In genomic region chr1:22673486-22674409, GRCh38 we compare ENCODE assay signal across 8 cellular contexts. TPM values are rescaled to one million over a fixed set of nuclear protein-coding genes. Genes with fewer than 3 reads are reported as not detected.
DNase-seq lines count a peak whose midpoint lies in the region; ATAC-seq and TF ChIP-seq lines count a peak whose summit lies in the region.

No MANE protein-coding gene starts in this region.

- H3K27me3 ChIP-seq in uterus, result no peaks in the 10 kb centered on the region

- peak; percentile 18 for DNase-seq in CMK (ENCODE audit: low read depth)
- DNase-seq in GM13977 (ENCODE audit: low spot score), result peak; percentile 67
- DNase-seq in NCI-H446 treated with DMSO at 0.1 percent for 48 hours (lab: John Stamatoyannopoulos, UW), result peak; percentile 15
- peak; percentile 48 to 66 for DNase-seq in T47D (ENCODE audit: low read depth in 1 of 2, low spot score in 1 of 2)
- DNase-seq in left lobe of liver (ENCODE audit: low spot score), result peak; percentile 59
- DNase-seq in stimulated activated naive CD8-positive, alpha-beta T cell treated with anti-CD3 and anti-CD28 coated beads, Interleukin-15, Interleukin-2, amounts not matched to agents 100 U/mL and 50 U/mL, for 24 hours, result peak; percentile 32
- no peak for DNase-seq in uterus
- DNase-seq in mesenteric fat pad (ENCODE audit: low spot score), result no peak

- no peaks in the 10 kb centered on the region for H3K9me3 ChIP-seq in uterus

- peak; percentile 90 for ATAC-seq in left lobe of liver
- peak; percentile 71 for ATAC-seq in stimulated activated naive CD8-positive, alpha-beta T cell treated with anti-CD3 and anti-CD28 coated beads, Interleukin-15, Interleukin-2, amounts not matched to agents 100 U/mL and 50 U/mL, for 24 hours

- in situ Hi-C loops in GM13977 (cut with MboI; ENCODE audit: low pct_unique_long_range_greater_than_20kb, low sequenced_read_pairs, unreplicated experiment) (no loop called here), T47D (cut with HindIII; ENCODE audit: low pct_unique_long_range_greater_than_20kb, low sequenced_read_pairs) (no loop called here)

- TF ChIP-seq POLR2A in uterus (IDR thresholded peaks at IDR 0.05), result no peak

- no peaks in the 10 kb centered on the region for H3K4me1 ChIP-seq in uterus

- no peak overlapping the region for H3K27ac ChIP-seq in uterus

- H3K36me3 ChIP-seq in uterus, result no peaks in the 10 kb centered on the region

- intact Hi-C loops in uterus (cut with DNase I; ENCODE audit: low total_unique reads), result no loop called here

- peak; percentile 67 for TF ChIP-seq CTCF in GM13977 (IDR thresholded peaks at IDR 0.05; ENCODE audit: extremely low read depth, insufficient read depth, missing control alignments)
- TF ChIP-seq CTCF in uterus (IDR thresholded peaks at IDR 0.05), result peak in 2 of 4 experiments; percentile 19 to 34

- no peak overlapping the region for H3K4me3 ChIP-seq in uterus

RNA-seq across cellular contexts. Expression of gene C1QB, which starts 20.7 kb away (rescaled TPM):
- total RNA-seq in left lobe of liver, result 79.0 TPM
- 100 to 1,000 TPM in 1 of 4 donors, 10 to 100 TPM in 3; 22.3 to 183 (median 32.0) TPM for total RNA-seq in uterus
- 531 TPM for total RNA-seq in mesenteric fat pad

RNA-seq across cellular contexts. Expression of gene C1QC, which starts 30.3 kb away (rescaled TPM):
- total RNA-seq in left lobe of liver (76.0 TPM), uterus (100 to 1,000 TPM in 1 of 4 donors, 10 to 100 TPM in 2, 1 to 10 TPM in 1; 8.2 to 120 (median 28.1) TPM), mesenteric fat pad (491 TPM)

RNA-seq across cellular contexts. Expression of gene EPHB2, which starts 36.9 kb away (rescaled TPM):
- 0.38 TPM for total RNA-seq in left lobe of liver
- total RNA-seq in uterus, result 10 to 100 TPM in 1 of 4 donors, 1 to 10 TPM in 2, under 1 TPM in 1; under 0.01 to 49.6 (median 2.2) TPM
- total RNA-seq in mesenteric fat pad, result 5.7 TPM

RNA-seq across cellular contexts. Expression of gene C1QA, which starts 37.3 kb away (rescaled TPM):
- 65.3 TPM for total RNA-seq in left lobe of liver
- total RNA-seq in uterus, result 100 to 1,000 TPM in 1 of 4 donors, 10 to 100 TPM in 3; 33.1 to 114 (median 40.0) TPM
- total RNA-seq in mesenteric fat pad, result 347 TPM

Comparison
In these comparisons a context has a peak if more than half of its experiments do, and no peak if none do; other contexts are left out.
1. DNase-seq: peak in CMK (single experiment), GM13977 (single experiment), NCI-H446 treated with DMSO at 0.1 percent for 48 hours (single experiment), T47D (2 of 2), left lobe of liver (single experiment) and stimulated activated naive CD8-positive, alpha-beta T cell treated with anti-CD3 and anti-CD28 coated beads, Interleukin-15, Interleukin-2, amounts not matched to agents 100 U/mL and 50 U/mL, for 24 hours (single experiment); none in uterus (0 of 2) and mesenteric fat pad (single experiment).